ENCODE assay signal across 29 cellular contexts in the genomic region with DNA sequence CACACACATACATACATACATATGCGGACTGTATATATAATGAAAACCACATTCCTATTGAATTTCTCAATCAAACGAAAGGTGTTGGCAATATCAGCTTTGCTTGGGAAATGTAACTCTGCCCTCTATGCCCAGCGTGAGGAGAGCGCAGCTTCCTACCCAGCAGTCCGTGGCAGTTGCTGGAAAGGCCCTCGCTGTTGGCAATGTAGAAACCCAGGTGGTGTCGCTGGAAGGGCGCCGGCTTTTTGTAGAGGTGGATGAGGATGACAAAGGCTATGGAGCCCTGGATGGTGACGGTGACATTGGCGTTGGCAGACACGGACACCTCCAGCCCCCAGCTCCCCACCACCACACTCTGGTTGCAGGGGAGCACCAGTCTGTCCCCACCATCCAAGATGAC.
"Had no signal": no experiment of that assay in that cellular context is flagged by ENCODE, and none has a peak within 500 bp of the region (broad histone marks: within the 10 kb centered on the region; RNA-seq: fewer than 3 reads in every experiment).

No MANE protein-coding gene starts in this region.

- H3K9me3 Mint-ChIP-seq: naive thymus-derived CD4-positive, alpha-beta T cell; natural killer cell; nephron; neural crest cell; stimulated activated memory B cell treated with anti-CD40 and anti-IgM and Interleukin-4, amounts not matched to agents 10 μg/mL and 1 μg/mL and 100 μg/mL, for 72 hours; stimulated activated naive CD8-positive, alpha-beta T cell treated with anti-CD3 and anti-CD28 coated beads, Interleukin-15, amount 100 ng/mL, for 72 hours; type B pancreatic cell had no signal

- DNase-seq: naive thymus-derived CD4-positive, alpha-beta T cell; natural killer cell; occipital lobe; posterior cingulate gyrus; psoas muscle; right cardiac atrium; right lobe of liver; sigmoid colon; small intestine; stimulated activated CD4-positive, alpha-beta T cell treated with anti-CD3 and anti-CD28 coated beads, Interleukin-15, amount 100 ng/mL, for 24 hours; stimulated activated CD4-positive, alpha-beta T cell treated with anti-CD3 and anti-CD28 coated beads, Interleukin-2, amount 100 ng/mL, for 24 hours; stimulated activated CD4-positive, alpha-beta T cell treated with anti-CD3 and anti-CD28 coated beads, Interleukin-2, amount 100 ng/mL, for 48 hours; stimulated activated CD4-positive, alpha-beta T cell treated with anti-CD3 and anti-CD28 coated beads, Interleukin-4, amount 100 ng/mL, for 4 hours; stimulated activated CD8-positive, alpha-beta memory T cell treated with anti-CD3 and anti-CD28 coated beads, Interleukin-4, amount 100 ng/mL, for 48 hours; stimulated activated naive CD4-positive, alpha-beta T cell; stimulated activated naive CD8-positive, alpha-beta T cell treated with anti-CD3 and anti-CD28 coated beads, Interleukin-15, amount 100 ng/mL, for 72 hours; stimulated activated naive CD8-positive, alpha-beta T cell treated with anti-CD3 and anti-CD28 coated beads, Interleukin-15, Interleukin-2, amounts not matched to agents 100 U/mL and 50 U/mL, for 24 hours; testis; tibial artery; transverse colon; upper lobe of right lung; uterus had no signal

- ATAC-seq: naive thymus-derived CD4-positive, alpha-beta T cell; psoas muscle; right cardiac atrium; right lobe of liver; stimulated activated memory B cell treated with anti-CD40 and anti-IgM and Interleukin-4, amounts not matched to agents 10 μg/mL and 1 μg/mL and 100 μg/mL, for 72 hours; stimulated activated naive CD8-positive, alpha-beta T cell treated with anti-CD3 and anti-CD28 coated beads, Interleukin-15, amount 100 ng/mL, for 72 hours; stimulated activated naive CD8-positive, alpha-beta T cell treated with anti-CD3 and anti-CD28 coated beads, Interleukin-15, Interleukin-2, amounts not matched to agents 100 U/mL and 50 U/mL, for 24 hours; upper lobe of right lung had no signal

- H3K4me3 Mint-ChIP-seq: naive thymus-derived CD4-positive, alpha-beta T cell; natural killer cell; nephron; neural crest cell; stimulated activated memory B cell treated with anti-CD40 and anti-IgM and Interleukin-4, amounts not matched to agents 10 μg/mL and 1 μg/mL and 100 μg/mL, for 72 hours; stimulated activated naive CD8-positive, alpha-beta T cell treated with anti-CD3 and anti-CD28 coated beads, Interleukin-15, amount 100 ng/mL, for 72 hours; type B pancreatic cell had no signal

- H3K27me3 ChIP-seq: ovary, right lobe of liver, sigmoid colon, suprapubic skin, testis, tibial artery, transverse colon, upper lobe of right lung, uterus had no signal

- H3K27ac Mint-ChIP-seq: naive thymus-derived CD4-positive, alpha-beta T cell; natural killer cell; nephron; stimulated activated memory B cell treated with anti-CD40 and anti-IgM and Interleukin-4, amounts not matched to agents 10 μg/mL and 1 μg/mL and 100 μg/mL, for 72 hours; type B pancreatic cell had no signal

- H3K4me3 ChIP-seq: ovary, psoas muscle, right lobe of liver, sigmoid colon, suprapubic skin, testis, tibial artery, transverse colon, upper lobe of right lung, uterus had no signal

- H3K27ac ChIP-seq: ovary, parathyroid adenoma, psoas muscle, right lobe of liver, sigmoid colon, suprapubic skin, testis, tibial artery, transverse colon, upper lobe of right lung, uterus had no signal

- H3K9me3 ChIP-seq: ovary, psoas muscle, right lobe of liver, sigmoid colon, suprapubic skin, testis, tibial artery, transverse colon, upper lobe of right lung, uterus had no signal

- H3K36me3 Mint-ChIP-seq: naive thymus-derived CD4-positive, alpha-beta T cell; natural killer cell; stimulated activated memory B cell treated with anti-CD40 and anti-IgM and Interleukin-4, amounts not matched to agents 10 μg/mL and 1 μg/mL and 100 μg/mL, for 72 hours; type B pancreatic cell had no signal

- H3K4me1 Mint-ChIP-seq: natural killer cell; stimulated activated naive CD8-positive, alpha-beta T cell treated with anti-CD3 and anti-CD28 coated beads, Interleukin-15, amount 100 ng/mL, for 72 hours had no signal

- H3K4me1 ChIP-seq: parathyroid adenoma had no signal

- H3K36me3 ChIP-seq: ovary, right lobe of liver, suprapubic skin, transverse colon, upper lobe of right lung, uterus had no signal

- H3K27me3 Mint-ChIP-seq: stimulated activated memory B cell treated with anti-CD40 and anti-IgM and Interleukin-4, amounts not matched to agents 10 μg/mL and 1 μg/mL and 100 μg/mL, for 72 hours; stimulated activated naive CD8-positive, alpha-beta T cell treated with anti-CD3 and anti-CD28 coated beads, Interleukin-15, amount 100 ng/mL, for 72 hours had no signal
